26 cellular contexts compared by ENCODE assay signal in the genomic region with DNA sequence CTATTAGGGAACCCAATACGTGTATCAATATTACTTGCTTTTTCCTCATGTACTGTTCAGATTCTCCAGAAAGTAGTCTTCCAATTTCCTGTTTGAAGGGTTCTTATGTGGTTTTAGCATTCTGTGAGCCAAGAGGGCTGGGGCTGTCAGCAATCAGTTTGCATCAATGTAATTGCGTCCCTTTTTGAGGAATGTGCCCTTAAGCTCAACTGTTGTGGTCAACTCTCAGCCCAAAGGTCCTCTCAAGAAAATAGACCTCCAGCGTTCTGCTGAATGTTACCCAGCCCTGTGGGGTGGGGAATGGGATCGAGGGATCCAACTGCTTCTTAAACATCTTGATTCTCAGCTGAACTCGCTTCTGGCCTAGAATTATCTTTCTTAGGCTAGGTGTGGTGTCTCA.
"Had no signal": no experiment of that assay in that cellular context is flagged by ENCODE, and none has a peak within 500 bp of the region (broad histone marks: within the 10 kb centered on the region; RNA-seq: fewer than 3 reads in every experiment).

No MANE protein-coding gene starts in this region.

- FAIRE-seq: HTR-8/SVneo, K562, RCC 7860 had no signal

- H3K4me3 Mint-ChIP-seq: IgD-negative memory B cell, T-cell had no signal

- H3K27ac Mint-ChIP-seq: IgD-negative memory B cell, T-cell had no signal

- H3K36me3 Mint-ChIP-seq: IgD-negative memory B cell, T-cell had no signal

- H3K9me3 ChIP-seq: SK-N-SH had no signal

- H3K9me3 Mint-ChIP-seq: T-cell had no signal

- ATAC-seq: K562, T-cell had no signal

- H3K27ac ChIP-seq: HL-60, KMS-11, RWPE1 had no signal

- H3K4me3 ChIP-seq: K562 had no signal

- H3K9ac ChIP-seq: KMS-11, SK-N-SH had no signal

- DNase-seq: Kasumi-1, MV-4-11, NCI-H1048, NCI-H1105, NCI-H1417, NCI-H1436 treated with DMSO at 0.1 percent for 48 hours, NCI-H1694, NCI-H187 treated with DMSO at 0.1 percent for 48 hours, NCI-H2029 treated with DMSO at 0.1 percent for 48 hours, NCI-H2171 treated with DMSO at 0.1 percent for 48 hours, NCI-H345, NCI-H446 treated with DMSO at 0.1 percent for 48 hours, NCI-H510A treated with DMSO at 0.1 percent for 48 hours, NCI-H526, NCI-H774, SHP77, SK-N-SH, SW 1271, T-cell had no signal

- H3K27me3 Mint-ChIP-seq: IgD-negative memory B cell had no signal

- H3K4me2 ChIP-seq: KMS-11, SK-N-SH had no signal

- H3K4me1 Mint-ChIP-seq: T-cell had no signal
